ENCODE assay signal across 34 cellular contexts in genomic region chr20:3614509-3614908, GRCh38. TPM values are rescaled to one million over a fixed set of nuclear protein-coding genes. Genes with fewer than 3 reads are reported as not detected.
A peak's percentile ranks its signal among the peaks of the same experiment; 100 is the strongest.
DNase-seq lines count a peak whose midpoint lies in the region; ATAC-seq and TF ChIP-seq lines count a peak whose summit lies in the region.
"Had no signal": no experiment of that assay in that cellular context is flagged by ENCODE, and none has a peak within 500 bp of the region (broad histone marks: within the 10 kb centered on the region; RNA-seq: fewer than 3 reads in every experiment).

No MANE protein-coding gene starts in this region.

- H3K4me2 ChIP-seq in PC-3 (ENCODE audit: low read length): peak overlapping the region; percentile 13
- H3K4me2 ChIP-seq: GM23338 had no signal

- H3F3A ChIP-seq in PC-3 (ENCODE audit: low read length, unreplicated experiment): no peaks in the 10 kb centered on the region

- no peaks in the 10 kb centered on the region for H3K79me2 ChIP-seq in PC-3 (ENCODE audit: low read length)

- no peaks in the 10 kb centered on the region for H3K9me3 ChIP-seq in CD4-positive, CD25-positive, alpha-beta regulatory T cell (ENCODE audit: control insufficient read depth in 2 of 2, low read length in 2 of 2)
- no peaks in the 10 kb centered on the region for H3K9me3 ChIP-seq in PC-3 (ENCODE audit: low read length)
- H3K9me3 ChIP-seq in WERI-Rb-1 (ENCODE audit: severe bottlenecking): no peaks in the 10 kb centered on the region
- H3K9me3 ChIP-seq: transverse colon had no signal

- H3K9me2 ChIP-seq in PC-3 (replicated peaks; ENCODE audit: low read length): no peaks in the 10 kb centered on the region

- H3K9ac ChIP-seq in PC-3 (ENCODE audit: low read length): no peak overlapping the region

- peaks cover 43% of the 10 kb centered on the region for H3K36me3 Mint-ChIP-seq in CD4-positive, CD25-positive, alpha-beta regulatory T cell
- H3K36me3 Mint-ChIP-seq in osteocyte (ENCODE audit: unreplicated experiment): peaks cover 14% of the 10 kb centered on the region

- no peak overlapping the region for H2AFZ ChIP-seq in PC-3 (ENCODE audit: low read length)
- H2AFZ ChIP-seq: GM23338 had no signal

- H3K9me3 Mint-ChIP-seq in CD4-positive, CD25-positive, alpha-beta regulatory T cell: no peaks in the 10 kb centered on the region
- no peaks in the 10 kb centered on the region for H3K9me3 Mint-ChIP-seq in osteocyte (ENCODE audit: unreplicated experiment)
- H3K9me3 Mint-ChIP-seq: activated CD4-positive, alpha-beta memory T cell treated with anti-CD3 and anti-CD28 coated beads for 36 hours; activated naive CD4-positive, alpha-beta T cell treated with anti-CD3 and anti-CD28 coated beads, Interleukin-2, amount 50 U/mL, for 24 hours; activated T-helper 2 cell treated with anti-CD3 and anti-CD28 coated beads, Interferon-gamma antibody, Interleukin-2, Interleukin-4, amounts not matched to agents 10 μg/mL and 5 μg/mL and 100 μg/mL, durations not matched to agents 14 hours and 24 hours and 36 hours; GM23338 had no signal

- no peak for DNase-seq in CD4-positive, CD25-positive, alpha-beta regulatory T cell
- DNase-seq in PC-3: peak; percentile 20
- DNase-seq in foreskin fibroblast: peak; percentile 4 to 26
- DNase-seq in osteocyte (ENCODE audit: extremely low spot score, unreplicated experiment): no peak
- DNase-seq in NOMO-1 treated with dmso at 0.1 percent for 144 hours (lab: John Stamatoyannopoulos, UW; ENCODE audit: unreplicated experiment): no peak
- no peak for DNase-seq in WERI-Rb-1
- DNase-seq in posterior cingulate gyrus: no peak
- DNase-seq in AML-193 (lab: John Stamatoyannopoulos, UW): no peak
- DNase-seq: activated CD4-positive, alpha-beta memory T cell treated with anti-CD3 and anti-CD28 coated beads for 36 hours; activated CD8-positive, alpha-beta memory T cell treated with anti-CD3 and anti-CD28 coated beads, Interleukin-2, amount 50 U/mL, for 48 hours; C1 segment of cervical spinal cord; Calu3; effector memory CD4-positive, alpha-beta T cell; erythroblast; hippocampal formation; KG1; naive B cell; NCI-H2029 treated with DMSO at 0.1 percent for 48 hours; NCI-H226; NCI-H69; small intestine; stimulated activated CD4-positive, alpha-beta T cell treated with anti-CD3 and anti-CD28 coated beads, Interleukin-1b, Interleukin-23, amount 100 ng/mL, for 48 hours; transverse colon had no signal

- CTCF ChIA-PET in PC-3 (lab: Charles Lee): no interaction called here

- POLR2A ChIA-PET in PC-3 (lab: Charles Lee; ENCODE audit: unreplicated experiment): interaction anchor here (0.6 kb wide), 1 partner anchor 541 kb away, joined by 4 read pairs; no protein-coding TSS in a partner anchor

- no peaks in the 10 kb centered on the region for H3K27me3 ChIP-seq in CD4-positive, CD25-positive, alpha-beta regulatory T cell (ENCODE audit: control insufficient read depth, insufficient read depth, low read length)
- no peaks in the 10 kb centered on the region for H3K27me3 ChIP-seq in PC-3 (ENCODE audit: low read length)
- no peaks in the 10 kb centered on the region for H3K27me3 ChIP-seq in WERI-Rb-1 (ENCODE audit: insufficient read depth, low read depth, severe bottlenecking)
- H3K27me3 ChIP-seq: cardiac muscle cell, transverse colon had no signal

- H3K27me3 Mint-ChIP-seq in CD4-positive, CD25-positive, alpha-beta regulatory T cell: no peaks in the 10 kb centered on the region
- H3K27me3 Mint-ChIP-seq in osteocyte (ENCODE audit: unreplicated experiment): no peaks in the 10 kb centered on the region
- H3K27me3 Mint-ChIP-seq: activated CD4-positive, alpha-beta memory T cell treated with anti-CD3 and anti-CD28 coated beads for 36 hours; activated naive CD4-positive, alpha-beta T cell treated with anti-CD3 and anti-CD28 coated beads, Interleukin-2, amount 50 U/mL, for 24 hours; naive B cell had no signal

- H4K20me1 ChIP-seq in PC-3 (ENCODE audit: low read length): no peaks in the 10 kb centered on the region

- peaks cover 5% of the 10 kb centered on the region for H3K36me3 ChIP-seq in CD4-positive, CD25-positive, alpha-beta regulatory T cell (ENCODE audit: control insufficient read depth, insufficient read depth, low read length)
- H3K36me3 ChIP-seq in PC-3 (ENCODE audit: low read depth, low read length): no peaks in the 10 kb centered on the region; the same call in 1 of the 2 replicates
- H3K36me3 ChIP-seq in WERI-Rb-1: no peaks in the 10 kb centered on the region
- H3K36me3 ChIP-seq: cardiac muscle cell, transverse colon had no signal

- peak overlapping the region in 2 of 3 donors; percentile 4 to 19 for H3K27ac Mint-ChIP-seq in CD4-positive, CD25-positive, alpha-beta regulatory T cell
- H3K27ac Mint-ChIP-seq in osteocyte (ENCODE audit: unreplicated experiment): peak overlapping the region; percentile 35
- H3K27ac Mint-ChIP-seq: activated CD4-positive, alpha-beta memory T cell treated with anti-CD3 and anti-CD28 coated beads for 36 hours; activated naive CD4-positive, alpha-beta T cell treated with anti-CD3 and anti-CD28 coated beads, Interleukin-2, amount 50 U/mL, for 24 hours; activated T-helper 2 cell treated with anti-CD3 and anti-CD28 coated beads, Interferon-gamma antibody, Interleukin-2, Interleukin-4, amounts not matched to agents 10 μg/mL and 5 μg/mL and 100 μg/mL, durations not matched to agents 14 hours and 24 hours and 36 hours; GM23338 had no signal

- ATAC-seq in CD4-positive, CD25-positive, alpha-beta regulatory T cell (ENCODE audit: low read depth in 2 of 2): no peak
- ATAC-seq in PC-3: peak; percentile 42

- H3K27ac ChIP-seq in CD4-positive, CD25-positive, alpha-beta regulatory T cell (ENCODE audit: insufficient read depth, low read length, poor library complexity, severe bottlenecking): no peak overlapping the region
- H3K27ac ChIP-seq in PC-3 (ENCODE audit: low read length) (no peak overlapping the region), WERI-Rb-1 (no peak overlapping the region)
- H3K27ac ChIP-seq: cardiac muscle cell, coronary artery, transverse colon had no signal

- intact Hi-C loops in PC-3 (cut with micrococcal nuclease): no loop called here
- intact Hi-C loops in posterior cingulate gyrus (cut with DNase I): no loop called here

- no TSS peak for BruUV-seq in PC-3 (replicated peaks; lab: Mats Ljungman, UMichigan)

- no peak overlapping the region for H3K4me3 Mint-ChIP-seq in CD4-positive, CD25-positive, alpha-beta regulatory T cell
- H3K4me3 Mint-ChIP-seq in osteocyte (ENCODE audit: unreplicated experiment): no peak overlapping the region
- H3K4me3 Mint-ChIP-seq: activated CD4-positive, alpha-beta memory T cell treated with anti-CD3 and anti-CD28 coated beads for 36 hours; activated naive CD4-positive, alpha-beta T cell treated with anti-CD3 and anti-CD28 coated beads, Interleukin-2, amount 50 U/mL, for 24 hours; GM23338; naive B cell had no signal

- no peaks in the 10 kb centered on the region for H3K4me1 ChIP-seq in CD4-positive, CD25-positive, alpha-beta regulatory T cell (ENCODE audit: control insufficient read depth, insufficient read depth, low read length, poor library complexity, severe bottlenecking)
- peaks cover 24% of the 10 kb centered on the region for H3K4me1 ChIP-seq in PC-3 (ENCODE audit: insufficient read depth, low read length)
- H3K4me1 ChIP-seq: transverse colon had no signal

- no peak for TF ChIP-seq CTCF in PC-3 (conservative IDR thresholded peaks at IDR 0.05; ENCODE audit: low read depth, low read length)
- no peak for TF ChIP-seq CTCF in foreskin fibroblast (IDR thresholded peaks at IDR 0.05; ENCODE audit: low read depth, low read length)
- no peak for TF ChIP-seq CTCF in osteocyte (IDR thresholded peaks at IDR 0.05)
- TF ChIP-seq CTCF in WERI-Rb-1 (IDR thresholded peaks at IDR 0.05; ENCODE audit: low read depth, low read length): no peak

- H3K4me3 ChIP-seq in CD4-positive, CD25-positive, alpha-beta regulatory T cell (ENCODE audit: low read depth, low read length): no peak overlapping the region
- H3K4me3 ChIP-seq in PC-3 (ENCODE audit: low read length): no peak overlapping the region
- H3K4me3 ChIP-seq in foreskin fibroblast (ENCODE audit: low read depth in 1 of 2, low read length in 2 of 2): peak overlapping the region; percentile 32 to 46
- H3K4me3 ChIP-seq in WERI-Rb-1 (ENCODE audit: low read depth, low read length): no peak overlapping the region
- H3K4me3 ChIP-seq: cardiac muscle cell, coronary artery, GM23338, transverse colon had no signal

- peaks cover 0 to 7% (median 0%) of the 10 kb centered on the region in 4 donors for H3K4me1 Mint-ChIP-seq in CD4-positive, CD25-positive, alpha-beta regulatory T cell
- peaks cover 15% of the 10 kb centered on the region for H3K4me1 Mint-ChIP-seq in osteocyte (ENCODE audit: unreplicated experiment)
- H3K4me1 Mint-ChIP-seq: activated naive CD4-positive, alpha-beta T cell treated with anti-CD3 and anti-CD28 coated beads, Interleukin-2, amount 50 U/mL, for 24 hours; naive B cell had no signal

RNA-seq across cellular contexts. Expression of gene GFRA4, which starts 48.7 kb away (rescaled TPM):
- total RNA-seq in CD4-positive, CD25-positive, alpha-beta regulatory T cell: not detected
- polyA plus RNA-seq in CD4-positive, CD25-positive, alpha-beta regulatory T cell: not detected
- not detected in 2 replicates for total RNA-seq in PC-3 (2014; rRNA removed)
- total RNA-seq in osteocyte: not detected in 2 replicates
- total RNA-seq: activated CD4-positive, alpha-beta memory T cell treated with anti-CD3 and anti-CD28 coated beads for 36 hours; activated T-helper 2 cell treated with anti-CD3 and anti-CD28 coated beads, Interferon-gamma antibody, Interleukin-2, Interleukin-4, amounts not matched to agents 10 μg/mL and 5 μg/mL and 100 μg/mL, durations not matched to agents 14 hours and 24 hours and 36 hours; Calu3; cardiac muscle cell; Daoy; frontal cortex; GM23338; HT1080; occipital lobe; SK-MEL-5; T-helper 1 cell treated with Interleukin-12 subunit alpha and Interleukin-12 subunit beta and Interleukin-4 antibody, amounts not matched to agents 30 ng/mL and 1 ng/mL, for 36 hours; transverse colon had no signal
- polyA plus RNA-seq: cardiac muscle cell, GM23338, small intestine had no signal

Comparison
In these comparisons a context has a peak if more than half of its experiments do, and no peak if none do; other contexts are left out.
1. DNase-seq: peak in PC-3 (single experiment) and foreskin fibroblast (2 of 2); none in CD4-positive, CD25-positive, alpha-beta regulatory T cell (0 of 3), osteocyte (single experiment), NOMO-1 treated with dmso at 0.1 percent for 144 hours (single experiment), WERI-Rb-1 (single experiment), posterior cingulate gyrus (0 of 10) and AML-193 (0 of 2).
2. H3K4me3 ChIP-seq: peak in foreskin fibroblast (2 of 2); none in CD4-positive, CD25-positive, alpha-beta regulatory T cell (single experiment), PC-3 (single experiment) and WERI-Rb-1 (single experiment).